1 cellular context compared by ENCODE assay signal in the genomic region with DNA sequence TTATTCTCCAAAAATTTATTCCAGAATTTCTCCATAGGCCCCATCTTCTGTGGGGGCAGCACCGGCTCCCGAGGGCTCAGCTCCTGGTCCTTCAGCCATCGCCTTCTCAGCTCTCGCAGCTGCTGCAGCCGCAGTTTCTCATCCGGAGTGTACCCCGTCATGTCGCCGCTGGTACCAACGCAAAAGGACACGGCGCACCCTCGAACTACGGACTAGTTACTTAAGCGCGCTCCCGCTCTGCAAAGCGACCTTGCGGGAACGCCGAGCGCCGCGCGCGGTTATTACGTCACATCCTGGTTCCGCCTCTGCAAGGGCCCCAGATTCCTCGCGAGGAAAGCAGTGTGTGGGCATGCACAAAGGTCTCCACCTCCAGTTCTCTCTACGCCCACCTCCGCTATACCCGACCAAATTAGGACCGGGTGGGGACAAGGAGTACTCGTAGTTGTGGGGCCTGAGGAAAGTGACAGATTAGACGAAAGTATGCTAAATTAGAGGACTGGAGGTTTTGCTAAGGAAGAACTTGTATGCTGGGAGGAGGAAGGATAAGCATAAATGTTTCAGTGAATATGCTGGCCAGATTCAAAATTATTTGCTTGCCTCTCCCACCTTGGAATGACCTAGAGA.
A peak's percentile ranks its signal among the peaks of the same experiment; 100 is the strongest.
TF ChIP-seq lines count a peak whose summit lies in the region.

TSS of gene NDUFB6 (minus strand) at position 260 of the 624 bp plus-strand sequence. CDS start at position 161, 99 bp downstream.

TF ChIP-seq in HepG2, 621 proteins besides CTCF, POLR2A, EP300 and RAD21 (continued from another document and continues in another):
- TF ChIP-seq, protein P1, sequence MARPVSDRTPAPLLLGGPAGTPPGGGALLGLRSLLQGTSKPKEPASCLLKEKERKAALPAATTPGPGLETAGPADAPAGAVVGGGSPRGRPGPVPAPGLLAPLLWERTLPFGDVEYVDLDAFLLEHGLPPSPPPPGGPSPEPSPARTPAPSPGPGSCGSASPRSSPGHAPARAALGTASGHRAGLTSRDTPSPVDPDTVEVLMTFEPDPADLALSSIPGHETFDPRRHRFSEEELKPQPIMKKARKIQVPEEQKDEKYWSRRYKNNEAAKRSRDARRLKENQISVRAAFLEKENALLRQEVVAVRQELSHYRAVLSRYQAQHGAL (CRISPR knock-in tag; IDR thresholded peaks at IDR 0.05; ENCODE audit: not compliant biosample characterization): no peak
- TF ChIP-seq ZNF235 (CRISPR knock-in tag; IDR thresholded peaks at IDR 0.05; ENCODE audit: borderline replicate concordance) (no peak), MNT (IDR thresholded peaks at IDR 0.05) (peak; percentile 29; the same call in 1 of the 2 replicates), ZNF691 (CRISPR knock-in tag; IDR thresholded peaks at IDR 0.05; ENCODE audit: borderline replicate concordance, low read depth) (peak; percentile 52; the same call in 1 of the 2 replicates), U2AF2 (IDR thresholded peaks at IDR 0.05; ENCODE audit: low read depth, low read length) (0 out of 2 replicates have a peak, but pooled peaks have one; percentile 47), TOPORS (CRISPR knock-in tag; IDR thresholded peaks at IDR 0.05) (no peak; the same call in 1 of the 2 replicates), IRX3 (CRISPR knock-in tag; IDR thresholded peaks at IDR 0.05; ENCODE audit: borderline replicate concordance, low read depth) (no peak), BORCS8-MEF2B (CRISPR knock-in tag; IDR thresholded peaks at IDR 0.05) (peak; percentile 45), NAIF1 (CRISPR knock-in tag; IDR thresholded peaks at IDR 0.05; ENCODE audit: borderline replicate concordance) (no peak; the same call in 1 of the 2 replicates), RBFOX2 (IDR thresholded peaks at IDR 0.05; ENCODE audit: low read depth, low read length) (peak; percentile 79), SP1 (IDR thresholded peaks at IDR 0.05) (no peak), SP1 (CRISPR knock-in tag; IDR thresholded peaks at IDR 0.05) (peak; percentile 61; the same call in 1 of the 2 replicates), AGO1 (IDR thresholded peaks at IDR 0.05; ENCODE audit: low read depth, low read length, poor library complexity, severe bottlenecking) (peak; percentile 38), HDAC2 (CRISPR knock-in tag; IDR thresholded peaks at IDR 0.05) (peak; percentile 76), ZNF678 (CRISPR knock-in tag; IDR thresholded peaks at IDR 0.05) (peak; percentile 72; the same call in 1 of the 2 replicates), ZNF605 (CRISPR knock-in tag; IDR thresholded peaks at IDR 0.05) (peak; percentile 93), MTA3 (CRISPR knock-in tag; IDR thresholded peaks at IDR 0.05) (no peak), CC2D1A (CRISPR knock-in tag; IDR thresholded peaks at IDR 0.05) (no peak), LCORL (IDR thresholded peaks at IDR 0.05) (no peak), LCORL (CRISPR knock-in tag; IDR thresholded peaks at IDR 0.05) (peak; percentile 40; the same call in 1 of the 2 replicates), SRY (CRISPR knock-in tag; IDR thresholded peaks at IDR 0.05) (peak; percentile 81), MED13 (CRISPR knock-in tag; IDR thresholded peaks at IDR 0.05) (peak; percentile 49; the same call in 1 of the 2 replicates), RARA (CRISPR knock-in tag; IDR thresholded peaks at IDR 0.05) (0 out of 2 replicates have a peak, but pooled peaks have one; percentile 5), ZNF670 (CRISPR knock-in tag; IDR thresholded peaks at IDR 0.05; ENCODE audit: borderline replicate concordance) (no peak), ZNF335 (CRISPR knock-in tag; IDR thresholded peaks at IDR 0.05) (peak; percentile 92), ZNF263 (CRISPR knock-in tag; IDR thresholded peaks at IDR 0.05) (0 out of 2 replicates have a peak, but pooled peaks have one; percentile 7), CBX1 (IDR thresholded peaks at IDR 0.05; ENCODE audit: low read depth) (no peak), PLSCR1 (CRISPR knock-in tag; IDR thresholded peaks at IDR 0.05; ENCODE audit: borderline replicate concordance) (no peak), REXO4 (CRISPR knock-in tag; IDR thresholded peaks at IDR 0.05; ENCODE audit: borderline replicate concordance) (no peak), ZNF629 (CRISPR knock-in tag; conservative IDR thresholded peaks at IDR 0.05) (0 out of 2 replicates have a peak, but pooled peaks have one; percentile 6), MZF1 (CRISPR knock-in tag; IDR thresholded peaks at IDR 0.05; ENCODE audit: borderline replicate concordance) (no peak), ISX (CRISPR knock-in tag; conservative IDR thresholded peaks at IDR 0.05) (no peak), ZNF362 (CRISPR knock-in tag; IDR thresholded peaks at IDR 0.05; ENCODE audit: borderline replicate concordance) (0 out of 2 replicates have a peak, but pooled peaks have one; percentile 28), DNMT1 (CRISPR knock-in tag; IDR thresholded peaks at IDR 0.05) (no peak), ZNF329 (CRISPR knock-in tag; IDR thresholded peaks at IDR 0.05; ENCODE audit: low read depth) (0 out of 2 replicates have a peak, but pooled peaks have one; percentile 30), RFX5 (IDR thresholded peaks at IDR 0.05; ENCODE audit: low read depth, low read length) (no peak; the same call in 1 of the 2 replicates), ARID2 (CRISPR knock-in tag; IDR thresholded peaks at IDR 0.05; ENCODE audit: borderline replicate concordance) (no peak), GTF3A (CRISPR knock-in tag; conservative IDR thresholded peaks at IDR 0.05) (no peak), ELF3 (CRISPR knock-in tag; IDR thresholded peaks at IDR 0.05) (peak; percentile 60), ZNF331 (CRISPR knock-in tag; IDR thresholded peaks at IDR 0.05) (0 out of 2 replicates have a peak, but pooled peaks have one; percentile 34), SMC3 (IDR thresholded peaks at IDR 0.05; ENCODE audit: low read length) (no peak), ZNF33B (CRISPR knock-in tag; IDR thresholded peaks at IDR 0.05) (no peak), HCFC1 (IDR thresholded peaks at IDR 0.05; ENCODE audit: low read depth, low read length) (peak; percentile 68), GATAD2A (CRISPR knock-in tag; IDR thresholded peaks at IDR 0.05) (peak; percentile 77), SKI (IDR thresholded peaks at IDR 0.05; ENCODE audit: partially characterized antibody) (no peak), KDM5B (CRISPR knock-in tag; IDR thresholded peaks at IDR 0.05; ENCODE audit: borderline replicate concordance) (peak; percentile 62; the same call in 1 of the 2 replicates), BCL6 (CRISPR knock-in tag; IDR thresholded peaks at IDR 0.05) (peak; percentile 55), TERF1 (CRISPR knock-in tag; IDR thresholded peaks at IDR 0.05) (no peak), FIP1L1 (IDR thresholded peaks at IDR 0.05; ENCODE audit: borderline replicate concordance, insufficient read depth, low read depth, low read length) (no peak), ZNF34 (CRISPR knock-in tag; IDR thresholded peaks at IDR 0.05; ENCODE audit: borderline replicate concordance) (no peak), KDM2A (CRISPR knock-in tag; IDR thresholded peaks at IDR 0.05; ENCODE audit: borderline replicate concordance, low read depth) (peak; percentile 96), MAF1 (CRISPR knock-in tag; IDR thresholded peaks at IDR 0.05; ENCODE audit: borderline replicate concordance) (no peak), ZNF136 (CRISPR knock-in tag; IDR thresholded peaks at IDR 0.05; ENCODE audit: low read depth) (no peak)
- TF ChIP-seq, protein P2, sequence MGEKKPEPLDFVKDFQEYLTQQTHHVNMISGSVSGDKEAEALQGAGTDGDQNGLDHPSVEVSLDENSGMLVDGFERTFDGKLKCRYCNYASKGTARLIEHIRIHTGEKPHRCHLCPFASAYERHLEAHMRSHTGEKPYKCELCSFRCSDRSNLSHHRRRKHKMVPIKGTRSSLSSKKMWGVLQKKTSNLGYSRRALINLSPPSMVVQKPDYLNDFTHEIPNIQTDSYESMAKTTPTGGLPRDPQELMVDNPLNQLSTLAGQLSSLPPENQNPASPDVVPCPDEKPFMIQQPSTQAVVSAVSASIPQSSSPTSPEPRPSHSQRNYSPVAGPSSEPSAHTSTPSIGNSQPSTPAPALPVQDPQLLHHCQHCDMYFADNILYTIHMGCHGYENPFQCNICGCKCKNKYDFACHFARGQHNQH (CRISPR knock-in tag; IDR thresholded peaks at IDR 0.05): peak; percentile 65; the same call in 1 of the 2 replicates
- TF ChIP-seq, protein P3, sequence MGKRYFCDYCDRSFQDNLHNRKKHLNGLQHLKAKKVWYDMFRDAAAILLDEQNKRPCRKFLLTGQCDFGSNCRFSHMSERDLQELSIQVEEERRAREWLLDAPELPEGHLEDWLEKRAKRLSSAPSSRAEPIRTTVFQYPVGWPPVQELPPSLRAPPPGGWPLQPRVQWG (CRISPR knock-in tag; IDR thresholded peaks at IDR 0.05; ENCODE audit: borderline replicate concordance, low read depth): no peak
- TF ChIP-seq, protein P4, sequence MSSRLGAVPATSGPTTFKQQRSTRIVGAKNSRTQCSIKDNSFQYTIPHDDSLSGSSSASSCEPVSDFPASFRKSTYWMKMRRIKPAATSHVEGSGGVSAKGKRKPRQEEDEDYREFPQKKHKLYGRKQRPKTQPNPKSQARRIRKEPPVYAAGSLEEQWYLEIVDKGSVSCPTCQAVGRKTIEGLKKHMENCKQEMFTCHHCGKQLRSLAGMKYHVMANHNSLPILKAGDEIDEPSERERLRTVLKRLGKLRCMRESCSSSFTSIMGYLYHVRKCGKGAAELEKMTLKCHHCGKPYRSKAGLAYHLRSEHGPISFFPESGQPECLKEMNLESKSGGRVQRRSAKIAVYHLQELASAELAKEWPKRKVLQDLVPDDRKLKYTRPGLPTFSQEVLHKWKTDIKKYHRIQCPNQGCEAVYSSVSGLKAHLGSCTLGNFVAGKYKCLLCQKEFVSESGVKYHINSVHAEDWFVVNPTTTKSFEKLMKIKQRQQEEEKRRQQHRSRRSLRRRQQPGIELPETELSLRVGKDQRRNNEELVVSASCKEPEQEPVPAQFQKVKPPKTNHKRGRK (CRISPR knock-in tag; IDR thresholded peaks at IDR 0.05): no peak
- TF ChIP-seq, protein P5, sequence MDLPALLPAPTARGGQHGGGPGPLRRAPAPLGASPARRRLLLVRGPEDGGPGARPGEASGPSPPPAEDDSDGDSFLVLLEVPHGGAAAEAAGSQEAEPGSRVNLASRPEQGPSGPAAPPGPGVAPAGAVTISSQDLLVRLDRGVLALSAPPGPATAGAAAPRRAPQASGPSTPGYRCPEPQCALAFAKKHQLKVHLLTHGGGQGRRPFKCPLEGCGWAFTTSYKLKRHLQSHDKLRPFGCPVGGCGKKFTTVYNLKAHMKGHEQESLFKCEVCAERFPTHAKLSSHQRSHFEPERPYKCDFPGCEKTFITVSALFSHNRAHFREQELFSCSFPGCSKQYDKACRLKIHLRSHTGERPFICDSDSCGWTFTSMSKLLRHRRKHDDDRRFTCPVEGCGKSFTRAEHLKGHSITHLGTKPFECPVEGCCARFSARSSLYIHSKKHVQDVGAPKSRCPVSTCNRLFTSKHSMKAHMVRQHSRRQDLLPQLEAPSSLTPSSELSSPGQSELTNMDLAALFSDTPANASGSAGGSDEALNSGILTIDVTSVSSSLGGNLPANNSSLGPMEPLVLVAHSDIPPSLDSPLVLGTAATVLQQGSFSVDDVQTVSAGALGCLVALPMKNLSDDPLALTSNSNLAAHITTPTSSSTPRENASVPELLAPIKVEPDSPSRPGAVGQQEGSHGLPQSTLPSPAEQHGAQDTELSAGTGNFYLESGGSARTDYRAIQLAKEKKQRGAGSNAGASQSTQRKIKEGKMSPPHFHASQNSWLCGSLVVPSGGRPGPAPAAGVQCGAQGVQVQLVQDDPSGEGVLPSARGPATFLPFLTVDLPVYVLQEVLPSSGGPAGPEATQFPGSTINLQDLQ (CRISPR knock-in tag; IDR thresholded peaks at IDR 0.05): no peak
